In genomic region chr2:152491139-152491472, GRCh38 we compare ENCODE assay signal across 14 cellular contexts.
DNase-seq lines count a peak whose midpoint lies in the region; ATAC-seq and TF ChIP-seq lines count a peak whose summit lies in the region.
"Had no signal": no experiment of that assay in that cellular context is flagged by ENCODE, and none has a peak within 500 bp of the region (broad histone marks: within the 10 kb centered on the region; RNA-seq: fewer than 3 reads in every experiment).

No MANE protein-coding gene starts in this region.

- peaks cover 16% of the 10 kb centered on the region for H3K4me1 Mint-ChIP-seq in MCF 10A (ENCODE audit: insufficient read depth, unreplicated experiment)
- H3K4me1 Mint-ChIP-seq: activated CD4-positive, alpha-beta memory T cell treated with anti-CD3 and anti-CD28 coated beads, Interleukin-2, amount 10 ng/mL, durations not matched to agents 7 days and 5 days; activated naive CD8-positive, alpha-beta T cell treated with anti-CD3 and anti-CD28 coated beads for 36 hours had no signal

- peak overlapping the region in 1 of 3 donors; percentile 20 for H3K4me3 ChIP-seq in breast epithelium
- no peak overlapping the region for H3K4me3 ChIP-seq in vagina

- no peaks in the 10 kb centered on the region for H3K9me3 ChIP-seq in breast epithelium
- no peaks in the 10 kb centered on the region for H3K9me3 ChIP-seq in vagina

- H3K27ac ChIP-seq in breast epithelium (peak overlapping the region; percentile 10 to 76), vagina (peak overlapping the region; percentile 36)
- H3K27ac ChIP-seq: HL-60 had no signal

- H3K27me3 ChIP-seq in breast epithelium (no peaks in the 10 kb centered on the region), vagina (no peaks in the 10 kb centered on the region)

- H3K27me3 Mint-ChIP-seq in MCF 10A (ENCODE audit: insufficient read depth, unreplicated experiment): no peaks in the 10 kb centered on the region

- ATAC-seq in left ventricle myocardium superior (peak; percentile 65), GM18867 (IDR thresholded peaks at IDR 0.05; ENCODE audit: unreplicated experiment) (no peak)

- TF ChIP-seq POLR2A in breast epithelium (IDR thresholded peaks at IDR 0.05): no peak
- TF ChIP-seq POLR2A in vagina (IDR thresholded peaks at IDR 0.05): no peak

- no peaks in the 10 kb centered on the region for H3K9me3 Mint-ChIP-seq in MCF 10A (ENCODE audit: unreplicated experiment)
- H3K9me3 Mint-ChIP-seq: activated CD4-positive, alpha-beta memory T cell treated with anti-CD3 and anti-CD28 coated beads, Interleukin-2, amount 10 ng/mL, durations not matched to agents 7 days and 5 days; activated naive CD8-positive, alpha-beta T cell treated with anti-CD3 and anti-CD28 coated beads for 36 hours had no signal

- BruUV-seq in MCF 10A (replicated peaks; lab: Mats Ljungman, UMichigan): no TSS peak

- H3K36me3 ChIP-seq in breast epithelium: no peaks in the 10 kb centered on the region
- no peaks in the 10 kb centered on the region for H3K36me3 ChIP-seq in vagina

- H3K36me3 Mint-ChIP-seq in MCF 10A (ENCODE audit: insufficient read depth, unreplicated experiment): peaks cover 5% of the 10 kb centered on the region
- H3K36me3 Mint-ChIP-seq: activated naive CD8-positive, alpha-beta T cell treated with anti-CD3 and anti-CD28 coated beads for 36 hours had no signal

- no peak overlapping the region for H3K27ac Mint-ChIP-seq in MCF 10A (ENCODE audit: low read depth, unreplicated experiment)
- H3K27ac Mint-ChIP-seq: activated CD4-positive, alpha-beta memory T cell treated with anti-CD3 and anti-CD28 coated beads, Interleukin-2, amount 10 ng/mL, durations not matched to agents 7 days and 5 days; activated naive CD8-positive, alpha-beta T cell treated with anti-CD3 and anti-CD28 coated beads for 36 hours had no signal

- peaks cover 0 to 4% of the 10 kb centered on the region in 2 donors for H3K4me1 ChIP-seq in breast epithelium
- peaks cover 20% of the 10 kb centered on the region for H3K4me1 ChIP-seq in vagina

- CTCF ChIA-PET in MCF 10A (lab: Yijun Ruan, JAX): interaction anchor here (0.9 to 1.1 kb wide), 2 partner anchors 69 to 301 kb away, joined by 3 read pairs; no protein-coding TSS in a partner anchor

- no peak overlapping the region for H3K4me3 Mint-ChIP-seq in MCF 10A (ENCODE audit: unreplicated experiment)
- H3K4me3 Mint-ChIP-seq: activated CD4-positive, alpha-beta memory T cell treated with anti-CD3 and anti-CD28 coated beads, Interleukin-2, amount 10 ng/mL, durations not matched to agents 7 days and 5 days; activated naive CD8-positive, alpha-beta T cell treated with anti-CD3 and anti-CD28 coated beads for 36 hours had no signal

- DNase-seq in breast epithelium (ENCODE audit: low spot score in 2 of 2) (no peak), MCF 10A (ENCODE audit: unreplicated experiment) (no peak), left ventricle myocardium superior (peak; percentile 50), nucleus accumbens (lab: John Stamatoyannopoulos, UW) (peak in 35 of 56 donors; percentile 8 to 66 (median 43)), vagina (ENCODE audit: extremely low spot score in 2 of 2) (no peak), NCI-H226 (no peak), mesenteric fat pad (ENCODE audit: low spot score) (no peak)
- DNase-seq: activated CD4-positive, alpha-beta memory T cell treated with anti-CD3 and anti-CD28 coated beads, Interleukin-2, amount 10 ng/mL, durations not matched to agents 7 days and 5 days; activated naive CD8-positive, alpha-beta T cell treated with anti-CD3 and anti-CD28 coated beads for 36 hours; DND-41; NCI-H1105 treated with DMSO at 0.1 percent for 48 hours; SW 1271 had no signal

- POLR2A ChIA-PET in MCF 10A (lab: Yijun Ruan, JAX): interaction anchor here (0.6 to 1.5 kb wide), 2 partner anchors 16 to 47 kb away, joined by 3 to 4 read pairs; no protein-coding TSS in a partner anchor

- TF ChIP-seq CTCF in breast epithelium (IDR thresholded peaks at IDR 0.05) (no peak), MCF 10A (IDR thresholded peaks at IDR 0.05; ENCODE audit: unreplicated experiment) (no peak), vagina (IDR thresholded peaks at IDR 0.05) (no peak)

- intact Hi-C loops in breast epithelium (cut with DNase I; ENCODE audit: low total_unique reads) (no loop called here), MCF 10A (cut with micrococcal nuclease) (no loop called here), left ventricle myocardium superior (cut with micrococcal nuclease) (no loop called here), vagina (cut with DNase I) (no loop called here)

Comparison
In these comparisons a context has a peak if more than half of its experiments do, and no peak if none do; other contexts are left out.
1. DNase-seq: peak in left ventricle myocardium superior (single experiment) and nucleus accumbens (35 of 56); none in breast epithelium (0 of 2), MCF 10A (single experiment), vagina (0 of 2), NCI-H226 (single experiment) and mesenteric fat pad (single experiment).